Comparison of ENCODE assay signal across 19 cellular contexts in the genomic region with DNA sequence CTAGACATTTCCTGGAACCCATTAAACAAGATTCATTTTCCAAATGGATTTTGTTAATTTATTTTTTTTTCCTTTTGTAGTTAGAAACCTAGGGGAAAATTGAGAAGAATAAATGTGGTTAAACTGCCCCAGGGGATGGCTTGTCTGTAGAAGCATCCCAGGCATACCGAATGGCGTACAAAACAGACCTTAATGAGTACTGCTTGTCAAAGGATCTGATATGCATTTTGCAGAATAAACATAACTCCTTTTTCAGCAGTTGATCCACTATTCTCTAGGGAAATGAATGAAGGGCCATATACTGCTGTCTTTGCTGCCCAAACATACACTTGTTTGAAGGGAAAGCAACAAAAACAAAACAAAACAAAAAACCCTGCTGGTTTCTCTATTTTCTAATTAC.
DNase-seq lines count a peak whose midpoint lies in the region; ATAC-seq and TF ChIP-seq lines count a peak whose summit lies in the region.
"Had no signal": no experiment of that assay in that cellular context is flagged by ENCODE, and none has a peak within 500 bp of the region (broad histone marks: within the 10 kb centered on the region; RNA-seq: fewer than 3 reads in every experiment).

No MANE protein-coding gene starts in this region.

- H3K9ac ChIP-seq in SK-N-SH, result no peak overlapping the region
- H3K9ac ChIP-seq: GM23248 had no signal

- TF ChIP-seq CTCF in BE2C (IDR thresholded peaks at IDR 0.05; ENCODE audit: low read depth, low read length) (no peak), SK-N-SH (IDR thresholded peaks at IDR 0.05) (no peak)

- CTCF ChIA-PET in SK-N-SH (lab: Yijun Ruan, JAX), result no interaction called here

- peak; percentile 42 for DNase-seq in BE2C
- DNase-seq in NCI-H128 (lab: John Stamatoyannopoulos, UW; ENCODE audit: unreplicated experiment), result peak; percentile 67
- DNase-seq in NCI-H526 (lab: John Stamatoyannopoulos, UW), result peak; percentile 48 to 62
- DNase-seq in SK-N-SH, result peak; percentile 22
- DNase-seq in activated gamma-delta T cell (lab: John Stamatoyannopoulos, UW), result no peak
- DNase-seq in activated CD4-positive, alpha-beta T cell treated with anti-CD3 and anti-CD28 coated beads, Interleukin-2, amount 50 U/mL, for 1 hour, result no peak
- DNase-seq: C1 segment of cervical spinal cord; CD4-positive, CD25-positive, alpha-beta regulatory T cell; CD8-positive, alpha-beta memory T cell; COR-L47; DMS 273 treated with DMSO at 0.1 percent for 48 hours; DMS53; DND-41; EL; GM23248; IMR-90 had no signal

- H3K9me2 ChIP-seq in SK-N-SH, result no peaks in the 10 kb centered on the region

- no peak overlapping the region for H2AFZ ChIP-seq in SK-N-SH (ENCODE audit: low read depth)
- H2AFZ ChIP-seq: GM23248 had no signal

- ATAC-seq in GM19455 (IDR thresholded peaks at IDR 0.05; ENCODE audit: unreplicated experiment), result no peak

- peak; percentile 4; the same call in 1 of the 2 replicates for TF ChIP-seq RAD21 in SK-N-SH (IDR thresholded peaks at IDR 0.05; ENCODE audit: low read length)

- H3K36me3 ChIP-seq in BE2C, result no peaks in the 10 kb centered on the region
- no peaks in the 10 kb centered on the region for H3K36me3 ChIP-seq in SK-N-SH (replicated peaks in 1 of 2; ENCODE audit: control insufficient read depth in 1 of 2, insufficient read depth in 2 of 2, low read length in 1 of 2)
- H3K36me3 ChIP-seq: HAP-1 had no signal

- POLR2A ChIA-PET in SK-N-SH (lab: Yijun Ruan, JAX), result interaction anchor here (0.7 kb wide), 1 partner anchor 138 kb away, joined by 3 read pairs; no protein-coding TSS in a partner anchor

- WGBS in SK-N-SH (ENCODE audit: low lambda C conversion rate), result 69% methylated on average over 2 of the region's 2 CpGs

- H3K9me3 ChIP-seq in BE2C, result no peaks in the 10 kb centered on the region
- H3K9me3 ChIP-seq in SK-N-SH, result no peaks in the 10 kb centered on the region
- H3K9me3 ChIP-seq: HAP-1 had no signal

- 0 out of 2 replicates have a peak overlapping the region, but pooled peaks have one; percentile 8 for H3K4me3 ChIP-seq in BE2C (ENCODE audit: low read depth, low read length)
- no peak overlapping the region for H3K4me3 ChIP-seq in SK-N-SH (ENCODE audit: low read depth in 2 of 2, low read length in 1 of 2)
- H3K4me3 ChIP-seq: GM23248, HAP-1 had no signal

- H3K4me1 ChIP-seq in BE2C (peaks cover 7% of the 10 kb centered on the region), SK-N-SH (ENCODE audit: control insufficient read depth in 1 of 2, insufficient read depth in 2 of 2, low read depth in 1 of 2, low read length in 1 of 2) (peaks cover 0 to 13% of the 10 kb centered on the region in 2 experiments; a peak in 2 of 4 replicates)
- H3K4me1 ChIP-seq: HAP-1 had no signal

- no peaks in the 10 kb centered on the region for H3F3A ChIP-seq in SK-N-SH (replicated peaks; ENCODE audit: insufficient read depth)

- peak in 1 of 2 experiments; percentile 88; a peak in 2 of 4 replicates for TF ChIP-seq EP300 in SK-N-SH (IDR thresholded peaks at IDR 0.05; ENCODE audit: borderline replicate concordance in 1 of 2, low read depth in 1 of 2, low read length in 1 of 2)

- H3K27me3 ChIP-seq in BE2C (no peaks in the 10 kb centered on the region), SK-N-SH (ENCODE audit: insufficient read depth) (no peaks in the 10 kb centered on the region)

- peak overlapping the region in 1 of 2 experiments; percentile 92; a peak in 2 of 4 replicates for H3K27ac ChIP-seq in SK-N-SH (ENCODE audit: low read depth in 2 of 2, low read length in 1 of 2)
- H3K27ac ChIP-seq: GM23248, HL-60 had no signal

- H3K4me2 ChIP-seq in SK-N-SH, result no peak overlapping the region

- no peaks in the 10 kb centered on the region for H4K20me1 ChIP-seq in SK-N-SH (ENCODE audit: insufficient read depth)

- no peaks in the 10 kb centered on the region for H3K79me2 ChIP-seq in SK-N-SH (ENCODE audit: insufficient read depth)

TF ChIP-seq in SK-N-SH, 30 proteins besides CTCF, POLR2A, EP300 and RAD21:
- TF ChIP-seq FOXJ3 (CRISPR knock-in tag; IDR thresholded peaks at IDR 0.05), result no peak
- peak; percentile 40 for TF ChIP-seq CHD2 (IDR thresholded peaks at IDR 0.05; ENCODE audit: low read length, partially characterized antibody)
- peak; percentile 69 for TF ChIP-seq GATA2 (CRISPR knock-in tag; IDR thresholded peaks at IDR 0.05)
- TF ChIP-seq FOSL2 (IDR thresholded peaks at IDR 0.05; ENCODE audit: borderline replicate concordance, low read depth), result no peak
- TF ChIP-seq RCOR1 (IDR thresholded peaks at IDR 0.05; ENCODE audit: low read length), result peak; percentile 87
- peak; percentile 32; the same call in 1 of the 2 replicates for TF ChIP-seq TCF12 (IDR thresholded peaks at IDR 0.05)
- TF ChIP-seq, protein P1, sequence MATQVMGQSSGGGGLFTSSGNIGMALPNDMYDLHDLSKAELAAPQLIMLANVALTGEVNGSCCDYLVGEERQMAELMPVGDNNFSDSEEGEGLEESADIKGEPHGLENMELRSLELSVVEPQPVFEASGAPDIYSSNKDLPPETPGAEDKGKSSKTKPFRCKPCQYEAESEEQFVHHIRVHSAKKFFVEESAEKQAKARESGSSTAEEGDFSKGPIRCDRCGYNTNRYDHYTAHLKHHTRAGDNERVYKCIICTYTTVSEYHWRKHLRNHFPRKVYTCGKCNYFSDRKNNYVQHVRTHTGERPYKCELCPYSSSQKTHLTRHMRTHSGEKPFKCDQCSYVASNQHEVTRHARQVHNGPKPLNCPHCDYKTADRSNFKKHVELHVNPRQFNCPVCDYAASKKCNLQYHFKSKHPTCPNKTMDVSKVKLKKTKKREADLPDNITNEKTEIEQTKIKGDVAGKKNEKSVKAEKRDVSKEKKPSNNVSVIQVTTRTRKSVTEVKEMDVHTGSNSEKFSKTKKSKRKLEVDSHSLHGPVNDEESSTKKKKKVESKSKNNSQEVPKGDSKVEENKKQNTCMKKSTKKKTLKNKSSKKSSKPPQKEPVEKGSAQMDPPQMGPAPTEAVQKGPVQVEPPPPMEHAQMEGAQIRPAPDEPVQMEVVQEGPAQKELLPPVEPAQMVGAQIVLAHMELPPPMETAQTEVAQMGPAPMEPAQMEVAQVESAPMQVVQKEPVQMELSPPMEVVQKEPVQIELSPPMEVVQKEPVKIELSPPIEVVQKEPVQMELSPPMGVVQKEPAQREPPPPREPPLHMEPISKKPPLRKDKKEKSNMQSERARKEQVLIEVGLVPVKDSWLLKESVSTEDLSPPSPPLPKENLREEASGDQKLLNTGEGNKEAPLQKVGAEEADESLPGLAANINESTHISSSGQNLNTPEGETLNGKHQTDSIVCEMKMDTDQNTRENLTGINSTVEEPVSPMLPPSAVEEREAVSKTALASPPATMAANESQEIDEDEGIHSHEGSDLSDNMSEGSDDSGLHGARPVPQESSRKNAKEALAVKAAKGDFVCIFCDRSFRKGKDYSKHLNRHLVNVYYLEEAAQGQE (IDR thresholded peaks at IDR 0.05; ENCODE audit: low read depth, low read length), result no peak

Comparison
In these comparisons a context has a peak if more than half of its experiments do, and no peak if none do; other contexts are left out.
1. DNase-seq: peak in BE2C (single experiment), NCI-H128 (single experiment), NCI-H526 (2 of 2) and SK-N-SH (single experiment); none in activated gamma-delta T cell (single experiment) and activated CD4-positive, alpha-beta T cell treated with anti-CD3 and anti-CD28 coated beads, Interleukin-2, amount 50 U/mL, for 1 hour (single experiment).